ENCODE assay signal across 8 cellular contexts in genomic region chr9:86202338-86202882, GRCh38. TPM values are rescaled to one million over a fixed set of nuclear protein-coding genes. Genes with fewer than 3 reads are reported as not detected.
A peak's percentile ranks its signal among the peaks of the same experiment; 100 is the strongest.
DNase-seq lines count a peak whose midpoint lies in the region; ATAC-seq and TF ChIP-seq lines count a peak whose summit lies in the region.

No MANE protein-coding gene starts in this region.

- no peaks in the 10 kb centered on the region for H3K4me1 Mint-ChIP-seq in Caco-2 (ENCODE audit: low read depth, unreplicated experiment)
- H3K4me1 Mint-ChIP-seq in MCF 10A (ENCODE audit: insufficient read depth, unreplicated experiment), result peaks cover 6% of the 10 kb centered on the region
- peaks cover 13% of the 10 kb centered on the region for H3K4me1 Mint-ChIP-seq in stimulated activated effector memory CD8-positive, alpha-beta T cell treated with anti-CD3 and anti-CD28 coated beads, Interleukin-12 subunit alpha, Interleukin-12 subunit beta, amount 100 ng/mL, for 72 hours

- H3K4me3 Mint-ChIP-seq in Caco-2 (ENCODE audit: unreplicated experiment) (no peak overlapping the region), MCF 10A (ENCODE audit: unreplicated experiment) (no peak overlapping the region)
- no peak overlapping the region for H3K4me3 Mint-ChIP-seq in stimulated activated effector memory CD8-positive, alpha-beta T cell treated with anti-CD3 and anti-CD28 coated beads, Interleukin-12 subunit alpha, Interleukin-12 subunit beta, amount 100 ng/mL, for 72 hours

- BruUV-seq in Caco-2 (replicated peaks; lab: Mats Ljungman, UMichigan), result no TSS peak
- BruUV-seq in Panc1 (replicated peaks; lab: Mats Ljungman, UMichigan), result no TSS peak
- BruUV-seq in MCF 10A (replicated peaks; lab: Mats Ljungman, UMichigan), result no TSS peak

- peak; percentile 30 to 36 for TF ChIP-seq CTCF in Caco-2 (IDR thresholded peaks at IDR 0.05; ENCODE audit: insufficient read depth in 1 of 2, low read depth in 1 of 2, low read length in 1 of 2, severe bottlenecking in 1 of 2, unreplicated experiment in 1 of 2)
- TF ChIP-seq CTCF in HL-60 (IDR thresholded peaks at IDR 0.05; ENCODE audit: insufficient read depth, low read length), result peak; percentile 62
- peak; percentile 80 for TF ChIP-seq CTCF in Panc1 (IDR thresholded peaks at IDR 0.05)
- TF ChIP-seq CTCF in MCF 10A (IDR thresholded peaks at IDR 0.05; ENCODE audit: unreplicated experiment), result peak; percentile 65
- TF ChIP-seq CTCF in kidney epithelial cell (IDR thresholded peaks at IDR 0.05; ENCODE audit: insufficient read depth, low read length, poor library complexity, severe bottlenecking), result peak; percentile 83

- intact Hi-C loops in Caco-2 (cut with micrococcal nuclease; ENCODE audit: unreplicated experiment), result loop anchor here (5.0 kb wide), 1 partner anchor 40 kb away; no protein-coding TSS in a partner anchor
- intact Hi-C loops in Panc1 (cut with micrococcal nuclease; ENCODE audit: unreplicated experiment), result no loop called here
- intact Hi-C loops in MCF 10A (cut with micrococcal nuclease), result loop anchor here (2.0 kb wide), 2 partner anchors 36 to 1122 kb away; no protein-coding TSS in a partner anchor

- CTCF ChIA-PET in Caco-2 (lab: Charles Lee) (interaction anchor here (0.5 to 1.7 kb wide), 4 partner anchors 36 to 80 kb away, joined by 3 to 6 read pairs (median 5); partner anchors contain the start of gene ISCA1), Panc1 (lab: Charles Lee) (interaction anchor here (0.5 to 1.7 kb wide), 6 partner anchors 15 to 1127 kb away, joined by 3 to 5 read pairs (median 3); no protein-coding TSS in a partner anchor), MCF 10A (lab: Yijun Ruan, JAX) (interaction anchor here (0.6 to 6.3 kb wide), 41 partner anchors 8 to 1821 kb away, joined by 3 to 56 read pairs (median 4); partner anchors contain the start of gene GOLM1)

- H3K27ac Mint-ChIP-seq in Caco-2 (ENCODE audit: unreplicated experiment), result no peak overlapping the region
- no peak overlapping the region for H3K27ac Mint-ChIP-seq in MCF 10A (ENCODE audit: low read depth, unreplicated experiment)
- H3K27ac Mint-ChIP-seq in stimulated activated effector memory CD8-positive, alpha-beta T cell treated with anti-CD3 and anti-CD28 coated beads, Interleukin-12 subunit alpha, Interleukin-12 subunit beta, amount 100 ng/mL, for 72 hours, result no peak overlapping the region

- H3K27ac ChIP-seq in HL-60 (replicated peaks) (no peak overlapping the region), Panc1 (ENCODE audit: low read length) (no peak overlapping the region)

- H3K27me3 ChIP-seq in Caco-2 (replicated peaks; ENCODE audit: control insufficient read depth, insufficient read depth, low read length) (no peaks in the 10 kb centered on the region), HL-60 (ENCODE audit: insufficient read depth, poor library complexity, severe bottlenecking) (no peaks in the 10 kb centered on the region), Panc1 (ENCODE audit: control insufficient read depth, insufficient read depth, low read length) (no peaks in the 10 kb centered on the region), kidney epithelial cell (ENCODE audit: control insufficient read depth, insufficient read depth, low read length) (no peaks in the 10 kb centered on the region)

- H3K27me3 Mint-ChIP-seq in Caco-2 (ENCODE audit: insufficient read depth, unreplicated experiment), result peaks cover 4% of the 10 kb centered on the region
- H3K27me3 Mint-ChIP-seq in MCF 10A (ENCODE audit: insufficient read depth, unreplicated experiment), result no peaks in the 10 kb centered on the region

- DNase-seq in Caco-2 (peak in 1 of 2 experiments; percentile 10), HL-60 (ENCODE audit: low read depth in 1 of 2, low spot score in 1 of 2) (peak; percentile 10 to 28), Panc1 (ENCODE audit: low read depth, low spot score) (peak; percentile 22), MCF 10A (ENCODE audit: unreplicated experiment) (peak; percentile 64), kidney epithelial cell (ENCODE audit: low read depth) (no peak), OCI-M2 (lab: John Stamatoyannopoulos, UW; ENCODE audit: unreplicated experiment) (no peak)
- DNase-seq in stimulated activated effector memory CD8-positive, alpha-beta T cell treated with anti-CD3 and anti-CD28 coated beads, Interleukin-12 subunit alpha, Interleukin-12 subunit beta, amount 100 ng/mL, for 72 hours (ENCODE audit: low spot score in 2 of 2), result no peak

- H3K36me3 Mint-ChIP-seq in Caco-2 (ENCODE audit: insufficient read depth, unreplicated experiment) (no peaks in the 10 kb centered on the region), MCF 10A (ENCODE audit: insufficient read depth, unreplicated experiment) (no peaks in the 10 kb centered on the region)
- H3K36me3 Mint-ChIP-seq in stimulated activated effector memory CD8-positive, alpha-beta T cell treated with anti-CD3 and anti-CD28 coated beads, Interleukin-12 subunit alpha, Interleukin-12 subunit beta, amount 100 ng/mL, for 72 hours, result no peaks in the 10 kb centered on the region

- no peaks in the 10 kb centered on the region for H3K4me1 ChIP-seq in Caco-2
- H3K4me1 ChIP-seq in Panc1 (ENCODE audit: control insufficient read depth, insufficient read depth, low read length), result no peaks in the 10 kb centered on the region

- in situ Hi-C loops in Panc1 (cut with HindIII; ENCODE audit: low pct_unique_long_range_greater_than_20kb, low sequenced_read_pairs), result no loop called here

- POLR2A ChIA-PET in Caco-2 (lab: Charles Lee), result no interaction called here
- POLR2A ChIA-PET in Panc1 (lab: Charles Lee), result no interaction called here
- POLR2A ChIA-PET in MCF 10A (lab: Yijun Ruan, JAX), result interaction anchor here (0.7 to 2.2 kb wide), 7 partner anchors 10 to 103 kb away, joined by 4 to 12 read pairs (median 4); partner anchors contain the start of genes GOLM1 and ISCA1

- no peaks in the 10 kb centered on the region for H3K36me3 ChIP-seq in Caco-2 (ENCODE audit: control insufficient read depth, insufficient read depth, low read length)
- H3K36me3 ChIP-seq in Panc1 (ENCODE audit: control insufficient read depth, insufficient read depth, low read length), result no peaks in the 10 kb centered on the region
- no peaks in the 10 kb centered on the region for H3K36me3 ChIP-seq in kidney epithelial cell (ENCODE audit: control insufficient read depth, insufficient read depth, low read length)

- H3K9me3 ChIP-seq in Caco-2 (no peaks in the 10 kb centered on the region), Panc1 (ENCODE audit: control insufficient read depth, insufficient read depth, low read depth, low read length) (no peaks in the 10 kb centered on the region)

- no peaks in the 10 kb centered on the region for H3K9me3 Mint-ChIP-seq in Caco-2 (ENCODE audit: unreplicated experiment)
- no peaks in the 10 kb centered on the region for H3K9me3 Mint-ChIP-seq in MCF 10A (ENCODE audit: unreplicated experiment)
- no peaks in the 10 kb centered on the region for H3K9me3 Mint-ChIP-seq in stimulated activated effector memory CD8-positive, alpha-beta T cell treated with anti-CD3 and anti-CD28 coated beads, Interleukin-12 subunit alpha, Interleukin-12 subunit beta, amount 100 ng/mL, for 72 hours

- ATAC-seq in GM19035 (IDR thresholded peaks at IDR 0.05; ENCODE audit: unreplicated experiment) (peak; percentile 69), Panc1 (peak; percentile 89)
- peak; percentile 76 for ATAC-seq in stimulated activated effector memory CD8-positive, alpha-beta T cell treated with anti-CD3 and anti-CD28 coated beads, Interleukin-12 subunit alpha, Interleukin-12 subunit beta, amount 100 ng/mL, for 72 hours

- H3K4me3 ChIP-seq in Caco-2 (ENCODE audit: low read depth, low read length), result no peak overlapping the region
- H3K4me3 ChIP-seq in HL-60 (replicated peaks; ENCODE audit: insufficient read depth, low read length), result no peak overlapping the region
- no peak overlapping the region for H3K4me3 ChIP-seq in Panc1 (ENCODE audit: low read depth in 2 of 2, low read length in 2 of 2)
- no peak overlapping the region for H3K4me3 ChIP-seq in kidney epithelial cell (ENCODE audit: low read depth, low read length)

RNA-seq across cellular contexts. Expression of gene C9orf153, which starts 57.0 kb away (rescaled TPM):
- total RNA-seq in Caco-2 (2022) (0.21 TPM in 1 of 2 replicates, not detected in the other), Panc1 (2021; ENCODE audit: unreplicated experiment) (not detected), MCF 10A (2022) (0.19 TPM in 1 of 2 replicates, not detected in the other), kidney epithelial cell (not detected in 2 replicates)
- not detected for polyA plus RNA-seq in Panc1 (2012; ENCODE audit: insufficient read length)

Comparison
In these comparisons a context has a peak if more than half of its experiments do, and no peak if none do; other contexts are left out.
1. DNase-seq: peak in HL-60 (2 of 2), Panc1 (single experiment) and MCF 10A (single experiment); none in kidney epithelial cell (single experiment), stimulated activated effector memory CD8-positive, alpha-beta T cell treated with anti-CD3 and anti-CD28 coated beads, Interleukin-12 subunit alpha, Interleukin-12 subunit beta, amount 100 ng/mL, for 72 hours (0 of 2) and OCI-M2 (single experiment).
2. CTCF ChIP-seq: peak in every context shown above with its lines; median percentile 83 in kidney epithelial cell; 80 in Panc1; 65 in MCF 10A; 62 in HL-60; 33 in Caco-2.
3. Peak in every context shown above with its lines, with median percentiles within 50 percentile points of each other: ATAC-seq.